ENCODE assay signal across 8 cellular contexts in genomic region chr11:128692750-128693578, GRCh38. TPM values are rescaled to one million over a fixed set of nuclear protein-coding genes. Genes with fewer than 3 reads are reported as not detected.
DNase-seq lines count a peak whose midpoint lies in the region; ATAC-seq and TF ChIP-seq lines count a peak whose summit lies in the region.

No MANE protein-coding gene starts in this region.

- intact Hi-C loops in lower lobe of right lung (cut with DNase I), result no loop called here

- peaks cover 30% of the 10 kb centered on the region for H3K27me3 ChIP-seq in lower lobe of right lung (ENCODE audit: low read depth)
- H3K27me3 ChIP-seq in tibial nerve, result peaks cover 4 to 88% of the 10 kb centered on the region in 2 donors

- TF ChIP-seq CTCF in lower lobe of right lung (IDR thresholded peaks at IDR 0.05), result no peak
- TF ChIP-seq CTCF in tibial nerve (IDR thresholded peaks at IDR 0.05), result no peak

- H3K36me3 Mint-ChIP-seq in central memory CD8-positive, alpha-beta T cell (ENCODE audit: insufficient read depth), result peaks cover 38% of the 10 kb centered on the region

- H3K27ac Mint-ChIP-seq in central memory CD8-positive, alpha-beta T cell (ENCODE audit: low read depth), result peak overlapping the region; percentile 98

- H3K4me1 ChIP-seq in lower lobe of right lung (peaks cover 55% of the 10 kb centered on the region), tibial nerve (peaks cover 0 to 64% (median 16%) of the 10 kb centered on the region in 4 donors)

- no peak for TF ChIP-seq POLR2A in tibial nerve (IDR thresholded peaks at IDR 0.05)

- ATAC-seq in central memory CD8-positive, alpha-beta T cell (replicated peaks; ENCODE audit: extremely low read depth, poor library complexity, severe bottlenecking), result no peak
- ATAC-seq in lower lobe of right lung (peak; percentile 19 to 48), HG03521 (IDR thresholded peaks at IDR 0.05; ENCODE audit: unreplicated experiment) (no peak)

- H3K27ac ChIP-seq in lower lobe of right lung, result peak overlapping the region; percentile 94
- H3K27ac ChIP-seq in tibial nerve, result peak overlapping the region; percentile 28 to 89 (median 68)

- peak; percentile 19 to 31 for DNase-seq in NOMO-1 (lab: John Stamatoyannopoulos, UW; ENCODE audit: unreplicated experiment in 2 of 2)
- DNase-seq in NOMO-1 treated with dmso at 0.1 percent for 144 hours (lab: John Stamatoyannopoulos, UW; ENCODE audit: unreplicated experiment), result no peak
- DNase-seq in RPMI8226, result peak; percentile 38
- DNase-seq in central memory CD8-positive, alpha-beta T cell (ENCODE audit: low spot score in 2 of 2), result no peak
- DNase-seq in lower lobe of right lung, result peak; percentile 61
- no peak for DNase-seq in tibial nerve (ENCODE audit: low spot score in 2 of 2)
- DNase-seq in NCI-H1092 (lab: John Stamatoyannopoulos, UW), result no peak

- H3K9me3 Mint-ChIP-seq in central memory CD8-positive, alpha-beta T cell, result no peaks in the 10 kb centered on the region

- TF ChIP-seq EP300 in tibial nerve (IDR thresholded peaks at IDR 0.05), result peak in 1 of 2 donors; percentile 7

- H3K9me3 ChIP-seq in lower lobe of right lung, result no peaks in the 10 kb centered on the region
- no peaks in the 10 kb centered on the region for H3K9me3 ChIP-seq in tibial nerve

- H3K27me3 Mint-ChIP-seq in central memory CD8-positive, alpha-beta T cell, result peaks cover 16% of the 10 kb centered on the region

- WGBS in tibial nerve, 2 donors, result 1 to 3% methylated on average over 37 to 50 of the region's 68 CpGs

- H3K4me3 ChIP-seq in lower lobe of right lung (peak overlapping the region; percentile 73), tibial nerve (peak overlapping the region; percentile 55 to 71 (median 62))

- H3K36me3 ChIP-seq in lower lobe of right lung (no peaks in the 10 kb centered on the region), tibial nerve (no peaks in the 10 kb centered on the region)

- H3K4me1 Mint-ChIP-seq in central memory CD8-positive, alpha-beta T cell, result peaks cover 41% of the 10 kb centered on the region

- H3K4me3 Mint-ChIP-seq in central memory CD8-positive, alpha-beta T cell, result peak overlapping the region; percentile 97

RNA-seq across cellular contexts. Expression of gene FLI1, which starts 0.9 kb away (rescaled TPM):
- total RNA-seq in lower lobe of right lung, result 64.2 TPM
- total RNA-seq in tibial nerve, result 10 to 100 TPM; 21.3 to 57.9 (median 52.6) TPM

Comparison
In these comparisons a context has a peak if more than half of its experiments do, and no peak if none do; other contexts are left out.
1. DNase-seq: peak in NOMO-1 (2 of 2), RPMI8226 (single experiment) and lower lobe of right lung (single experiment); none in NOMO-1 treated with dmso at 0.1 percent for 144 hours (single experiment), central memory CD8-positive, alpha-beta T cell (0 of 2), tibial nerve (0 of 2) and NCI-H1092 (single experiment).
2. ATAC-seq: peak in lower lobe of right lung (2 of 2); none in central memory CD8-positive, alpha-beta T cell (single experiment) and HG03521 (single experiment).